8 cellular contexts compared by ENCODE assay signal in genomic region chr10:22713853-22714523, GRCh38. TPM values are rescaled to one million over a fixed set of nuclear protein-coding genes. Genes with fewer than 3 reads are reported as not detected.
DNase-seq lines count a peak whose midpoint lies in the region; ATAC-seq and TF ChIP-seq lines count a peak whose summit lies in the region.

No MANE protein-coding gene starts in this region.

- TF ChIP-seq CTCF in adrenal gland (IDR thresholded peaks at IDR 0.05), result no peak

- H3K27ac ChIP-seq in adrenal gland, result peak overlapping the region in 4 of 5 donors; percentile 83 to 95 (median 86)

- 0 to 1% (median 0%) methylated on average over 6 to 75 of the region's 75 CpGs for WGBS in adrenal gland, 4 donors

- H3K9me3 ChIP-seq in adrenal gland (replicated peaks in 1 of 3) (no peaks in the 10 kb centered on the region), iPS-18c (ENCODE audit: control insufficient read depth, insufficient read depth, low read length) (peaks cover 2% of the 10 kb centered on the region)

- peak; percentile 30 for ATAC-seq in HG03064 (IDR thresholded peaks at IDR 0.05; ENCODE audit: low read depth, unreplicated experiment)

- no peak for TF ChIP-seq POLR2A in adrenal gland (IDR thresholded peaks at IDR 0.05)

- no peaks in the 10 kb centered on the region for H3K36me3 ChIP-seq in adrenal gland (replicated peaks in 1 of 2)

- H3K4me1 ChIP-seq in adrenal gland (replicated peaks in 1 of 2), result peaks cover 14 to 40% of the 10 kb centered on the region in 2 donors

- H3K27me3 ChIP-seq in adrenal gland, result no peaks in the 10 kb centered on the region

- intact Hi-C loops in adrenal gland (cut with DNase I), result loop anchor here (10.0 kb wide), 3 partner anchors 99 to 271 kb away; no protein-coding TSS in a partner anchor

- peak; percentile 51 for DNase-seq in DMS 273 (lab: John Stamatoyannopoulos, UW; ENCODE audit: unreplicated experiment)
- DNase-seq in DMS 273 treated with DMSO at 0.1 percent for 48 hours (lab: John Stamatoyannopoulos, UW), result no peak
- peak; percentile 34 for DNase-seq in RPMI7951 (ENCODE audit: low read depth)
- DNase-seq in adrenal gland, result peak in 6 of 7 donors; percentile 21 to 61 (median 40)
- peak; percentile 41 for DNase-seq in stimulated activated CD4-positive, alpha-beta T cell treated with anti-CD3 and anti-CD28 coated beads, Interleukin-12 subunit alpha, Interleukin-12 subunit beta, amount 100 ng/mL, for 4 hours
- no peak for DNase-seq in GM19238 (ENCODE audit: insufficient read length, low spot score)

- H3K4me3 ChIP-seq in adrenal gland (peak overlapping the region; percentile 46 to 89 (median 56)), iPS-18c (ENCODE audit: insufficient read depth, low read depth, low read length) (peak overlapping the region; percentile 77)

RNA-seq across cellular contexts. Expression of gene PIP4K2A, which starts 0.4 kb away (rescaled TPM):
- 40.5 and 50.4 TPM in 2 replicates for total RNA-seq in RPMI7951 (2014; rRNA removed; shearing (Covaris generic))
- total RNA-seq in adrenal gland, result 10 to 100 TPM; 23.8 to 70.6 (median 29.3) TPM
- polyA plus RNA-seq in adrenal gland, result 10 to 100 TPM; 12.3 to 38.9 (median 13.4) TPM

Comparison
In these comparisons a context has a peak if more than half of its experiments do, and no peak if none do; other contexts are left out.
1. DNase-seq: peak in DMS 273 (single experiment), RPMI7951 (single experiment), adrenal gland (6 of 7) and stimulated activated CD4-positive, alpha-beta T cell treated with anti-CD3 and anti-CD28 coated beads, Interleukin-12 subunit alpha, Interleukin-12 subunit beta, amount 100 ng/mL, for 4 hours (single experiment); none in DMS 273 treated with DMSO at 0.1 percent for 48 hours (single experiment) and GM19238 (single experiment).